In the genomic region with DNA sequence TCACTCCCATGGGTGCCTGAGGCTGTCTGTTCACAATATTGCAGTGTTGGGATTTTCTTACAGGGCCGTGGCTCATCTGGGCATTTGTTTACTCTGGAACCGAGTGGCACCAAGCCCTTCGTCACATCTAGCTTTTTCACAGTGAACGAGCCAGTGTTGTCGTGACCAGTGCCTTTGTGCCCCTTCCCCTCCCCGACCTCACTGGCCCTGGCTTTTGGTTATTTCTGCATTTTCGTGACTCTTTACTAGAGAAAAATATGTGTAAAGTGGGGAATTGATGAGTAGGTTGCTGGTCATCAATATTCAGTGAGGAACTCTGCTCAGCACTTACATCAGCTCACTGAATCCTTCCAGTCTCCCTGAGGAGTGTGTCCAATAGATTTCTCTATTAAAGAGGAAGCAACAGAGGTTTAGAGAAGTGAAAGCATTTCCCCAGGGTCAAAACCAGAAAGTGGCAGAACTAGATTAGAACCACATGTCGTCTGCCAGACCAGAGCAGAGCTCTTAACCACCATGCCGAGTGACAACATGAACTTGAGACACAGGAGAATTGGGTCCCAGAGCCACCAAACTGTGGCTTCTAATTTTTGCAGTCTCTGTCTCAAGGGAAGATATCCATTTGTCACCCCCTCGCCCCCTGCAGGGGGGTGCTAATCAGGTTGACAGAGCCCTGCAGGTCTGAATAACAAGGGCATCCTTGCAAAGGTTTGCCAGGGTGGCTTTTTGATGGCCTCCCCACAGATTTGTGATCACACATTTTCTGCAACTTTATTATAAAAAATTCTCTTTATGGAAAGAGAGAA, we compare ENCODE assay signal across 1 cellular context.
TF ChIP-seq lines count a peak whose summit lies in the region.

No MANE protein-coding gene starts in this region.

TF ChIP-seq in SK-N-SH, 30 proteins besides CTCF, POLR2A, EP300 and RAD21 (continued from another document):
- TF ChIP-seq FOXM1 (IDR thresholded peaks at IDR 0.05; ENCODE audit: low read depth) (no peak), YY1 (IDR thresholded peaks at IDR 0.05; ENCODE audit: low read depth) (no peak), FOSL2 (IDR thresholded peaks at IDR 0.05; ENCODE audit: borderline replicate concordance, low read depth) (no peak), ELF1 (IDR thresholded peaks at IDR 0.05) (no peak), RFX5 (IDR thresholded peaks at IDR 0.05; ENCODE audit: low read length) (no peak), SIN3A (IDR thresholded peaks at IDR 0.05; ENCODE audit: borderline replicate concordance, low read depth, low read length) (no peak), CHD2 (IDR thresholded peaks at IDR 0.05; ENCODE audit: low read length, partially characterized antibody) (peak; percentile 75), NRF1 (IDR thresholded peaks at IDR 0.05; ENCODE audit: low read depth, low read length) (no peak), GABPA (IDR thresholded peaks at IDR 0.05; ENCODE audit: low read depth) (no peak), EZH2phosphoT487 (IDR thresholded peaks at IDR 0.05; ENCODE audit: borderline replicate concordance, low read depth) (no peak), JUND (IDR thresholded peaks at IDR 0.05) (no peak), TEAD4 (IDR thresholded peaks at IDR 0.05; ENCODE audit: borderline replicate concordance, insufficient read depth) (no peak), MEF2A (IDR thresholded peaks at IDR 0.05; ENCODE audit: borderline replicate concordance, low read depth) (no peak), POLR2AphosphoS5 (IDR thresholded peaks at IDR 0.05; ENCODE audit: low read depth, low read length) (no peak)
- TF ChIP-seq, protein P1, sequence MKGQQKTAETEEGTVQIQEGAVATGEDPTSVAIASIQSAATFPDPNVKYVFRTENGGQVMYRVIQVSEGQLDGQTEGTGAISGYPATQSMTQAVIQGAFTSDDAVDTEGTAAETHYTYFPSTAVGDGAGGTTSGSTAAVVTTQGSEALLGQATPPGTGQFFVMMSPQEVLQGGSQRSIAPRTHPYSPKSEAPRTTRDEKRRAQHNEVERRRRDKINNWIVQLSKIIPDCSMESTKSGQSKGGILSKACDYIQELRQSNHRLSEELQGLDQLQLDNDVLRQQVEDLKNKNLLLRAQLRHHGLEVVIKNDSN (IDR thresholded peaks at IDR 0.05; ENCODE audit: borderline replicate concordance, low read depth): no peak
- TF ChIP-seq, protein P2, sequence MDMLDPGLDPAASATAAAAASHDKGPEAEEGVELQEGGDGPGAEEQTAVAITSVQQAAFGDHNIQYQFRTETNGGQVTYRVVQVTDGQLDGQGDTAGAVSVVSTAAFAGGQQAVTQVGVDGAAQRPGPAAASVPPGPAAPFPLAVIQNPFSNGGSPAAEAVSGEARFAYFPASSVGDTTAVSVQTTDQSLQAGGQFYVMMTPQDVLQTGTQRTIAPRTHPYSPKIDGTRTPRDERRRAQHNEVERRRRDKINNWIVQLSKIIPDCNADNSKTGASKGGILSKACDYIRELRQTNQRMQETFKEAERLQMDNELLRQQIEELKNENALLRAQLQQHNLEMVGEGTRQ (IDR thresholded peaks at IDR 0.05; ENCODE audit: borderline replicate concordance, low read depth, low read length): no peak
- TF ChIP-seq, protein P3, sequence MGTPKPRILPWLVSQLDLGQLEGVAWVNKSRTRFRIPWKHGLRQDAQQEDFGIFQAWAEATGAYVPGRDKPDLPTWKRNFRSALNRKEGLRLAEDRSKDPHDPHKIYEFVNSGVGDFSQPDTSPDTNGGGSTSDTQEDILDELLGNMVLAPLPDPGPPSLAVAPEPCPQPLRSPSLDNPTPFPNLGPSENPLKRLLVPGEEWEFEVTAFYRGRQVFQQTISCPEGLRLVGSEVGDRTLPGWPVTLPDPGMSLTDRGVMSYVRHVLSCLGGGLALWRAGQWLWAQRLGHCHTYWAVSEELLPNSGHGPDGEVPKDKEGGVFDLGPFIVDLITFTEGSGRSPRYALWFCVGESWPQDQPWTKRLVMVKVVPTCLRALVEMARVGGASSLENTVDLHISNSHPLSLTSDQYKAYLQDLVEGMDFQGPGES (IDR thresholded peaks at IDR 0.05; ENCODE audit: low read depth, low read length): no peak
- TF ChIP-seq, protein P4, sequence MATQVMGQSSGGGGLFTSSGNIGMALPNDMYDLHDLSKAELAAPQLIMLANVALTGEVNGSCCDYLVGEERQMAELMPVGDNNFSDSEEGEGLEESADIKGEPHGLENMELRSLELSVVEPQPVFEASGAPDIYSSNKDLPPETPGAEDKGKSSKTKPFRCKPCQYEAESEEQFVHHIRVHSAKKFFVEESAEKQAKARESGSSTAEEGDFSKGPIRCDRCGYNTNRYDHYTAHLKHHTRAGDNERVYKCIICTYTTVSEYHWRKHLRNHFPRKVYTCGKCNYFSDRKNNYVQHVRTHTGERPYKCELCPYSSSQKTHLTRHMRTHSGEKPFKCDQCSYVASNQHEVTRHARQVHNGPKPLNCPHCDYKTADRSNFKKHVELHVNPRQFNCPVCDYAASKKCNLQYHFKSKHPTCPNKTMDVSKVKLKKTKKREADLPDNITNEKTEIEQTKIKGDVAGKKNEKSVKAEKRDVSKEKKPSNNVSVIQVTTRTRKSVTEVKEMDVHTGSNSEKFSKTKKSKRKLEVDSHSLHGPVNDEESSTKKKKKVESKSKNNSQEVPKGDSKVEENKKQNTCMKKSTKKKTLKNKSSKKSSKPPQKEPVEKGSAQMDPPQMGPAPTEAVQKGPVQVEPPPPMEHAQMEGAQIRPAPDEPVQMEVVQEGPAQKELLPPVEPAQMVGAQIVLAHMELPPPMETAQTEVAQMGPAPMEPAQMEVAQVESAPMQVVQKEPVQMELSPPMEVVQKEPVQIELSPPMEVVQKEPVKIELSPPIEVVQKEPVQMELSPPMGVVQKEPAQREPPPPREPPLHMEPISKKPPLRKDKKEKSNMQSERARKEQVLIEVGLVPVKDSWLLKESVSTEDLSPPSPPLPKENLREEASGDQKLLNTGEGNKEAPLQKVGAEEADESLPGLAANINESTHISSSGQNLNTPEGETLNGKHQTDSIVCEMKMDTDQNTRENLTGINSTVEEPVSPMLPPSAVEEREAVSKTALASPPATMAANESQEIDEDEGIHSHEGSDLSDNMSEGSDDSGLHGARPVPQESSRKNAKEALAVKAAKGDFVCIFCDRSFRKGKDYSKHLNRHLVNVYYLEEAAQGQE (IDR thresholded peaks at IDR 0.05; ENCODE audit: low read depth, low read length): no peak
